Comparison of ENCODE assay signal across 30 cellular contexts in the genomic region with DNA sequence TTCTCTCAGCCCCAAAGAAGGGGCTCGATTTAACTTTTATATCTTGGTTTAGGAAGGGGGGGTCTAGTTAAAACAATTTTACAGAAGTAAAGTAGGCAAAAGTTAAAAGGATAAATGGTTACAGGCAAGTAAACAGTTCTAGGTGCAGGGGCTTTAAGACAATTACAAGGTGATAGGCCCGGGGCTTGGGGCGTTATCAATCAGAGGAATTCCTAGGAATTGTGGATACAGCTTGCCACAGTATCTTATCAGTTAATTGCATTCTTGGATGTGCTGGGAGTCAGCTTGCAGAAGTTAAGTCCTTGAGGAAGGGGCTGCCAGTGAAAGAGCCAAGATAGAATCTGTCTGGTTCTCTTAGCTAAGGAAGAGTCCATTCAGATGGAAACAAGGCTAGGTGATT.
"Had no signal": no experiment of that assay in that cellular context is flagged by ENCODE, and none has a peak within 500 bp of the region (broad histone marks: within the 10 kb centered on the region; RNA-seq: fewer than 3 reads in every experiment).

No MANE protein-coding gene starts in this region.

- FAIRE-seq: kidney, pancreas, urothelium cell line had no signal

- H3K36me3 ChIP-seq: left lung, lower lobe of right lung, pancreas, right atrium auricular region, right lobe of liver, stomach, thoracic aorta, tibial artery, upper lobe of right lung had no signal

- H3K9me3 Mint-ChIP-seq: natural killer cell treated with Interleukin-12 subunit alpha and Interleukin-12 subunit beta and Interleukin-15 and Interleukin-18, amount 100 ng/mL, for 72 hours had no signal

- H3K4me3 ChIP-seq: left lung, lower lobe of right lung, mucosa of descending colon, pancreas, right atrium auricular region, right lobe of liver, smooth muscle cell, stomach, thoracic aorta, tibial artery, upper lobe of right lung had no signal

- H3K9me3 ChIP-seq: left lung, lower lobe of right lung, mucosa of descending colon, pancreas, right atrium auricular region, right lobe of liver, thoracic aorta, tibial artery, upper lobe of right lung had no signal

- ATAC-seq: left colon; left lung; lower lobe of right lung; mucosa of descending colon; naive thymus-derived CD4-positive, alpha-beta T cell; natural killer cell treated with Interleukin-12 subunit alpha and Interleukin-12 subunit beta and Interleukin-15 and Interleukin-18, amount 100 ng/mL, for 72 hours; pancreas; right lobe of liver; stimulated activated naive B cell treated with anti-CD40 and anti-IgM and Interleukin-4, amounts not matched to agents 10 μg/mL and 1 μg/mL and 100 μg/mL, for 72 hours; stimulated activated naive CD8-positive, alpha-beta T cell treated with anti-CD3 and anti-CD28 coated beads, Interleukin-15, Interleukin-2, amounts not matched to agents 100 U/mL and 50 U/mL, for 24 hours; upper lobe of right lung had no signal

- H3K27me3 ChIP-seq: left lung, pancreas, right atrium auricular region, right lobe of liver, tibial artery, upper lobe of right lung had no signal

- H3K4me3 Mint-ChIP-seq: naive thymus-derived CD4-positive, alpha-beta T cell; natural killer cell treated with Interleukin-12 subunit alpha and Interleukin-12 subunit beta and Interleukin-15 and Interleukin-18, amount 100 ng/mL, for 72 hours; stimulated activated naive B cell treated with anti-CD40 and anti-IgM and Interleukin-4, amounts not matched to agents 10 μg/mL and 1 μg/mL and 100 μg/mL, for 72 hours had no signal

- H3K36me3 Mint-ChIP-seq: naive thymus-derived CD4-positive, alpha-beta T cell; natural killer cell treated with Interleukin-12 subunit alpha and Interleukin-12 subunit beta and Interleukin-15 and Interleukin-18, amount 100 ng/mL, for 72 hours; stimulated activated naive B cell treated with anti-CD40 and anti-IgM and Interleukin-4, amounts not matched to agents 10 μg/mL and 1 μg/mL and 100 μg/mL, for 72 hours had no signal

- DNase-seq: head of caudate nucleus; hippocampal formation; kidney; left colon; left lung; lower lobe of right lung; mammary epithelial cell; mesenchymal stem cell; midbrain; mucosa of descending colon; naive thymus-derived CD4-positive, alpha-beta T cell; nucleus accumbens; pancreas; posterior cingulate gyrus; right lobe of liver; stimulated activated CD4-positive, alpha-beta T cell treated with anti-CD3 and anti-CD28 coated beads, Interleukin-1b, Interleukin-23, amount 100 ng/mL, for 48 hours; stimulated activated CD4-positive, alpha-beta T cell treated with anti-CD3 and anti-CD28 coated beads, Interleukin-2, amount 100 ng/mL, for 48 hours; stimulated activated CD4-positive, alpha-beta T cell treated with anti-CD3 and anti-CD28 coated beads, Interleukin-4, amount 100 ng/mL, for 4 hours; stimulated activated CD8-positive, alpha-beta memory T cell treated with anti-CD3 and anti-CD28 coated beads, Interleukin-4, amount 100 ng/mL, for 48 hours; stimulated activated naive B cell treated with anti-CD40 and anti-IgM and Interleukin-4, amounts not matched to agents 10 μg/mL and 1 μg/mL and 100 μg/mL, for 72 hours; stimulated activated naive CD8-positive, alpha-beta T cell treated with anti-CD3 and anti-CD28 coated beads, Interleukin-15, Interleukin-2, amounts not matched to agents 100 U/mL and 50 U/mL, for 24 hours; stomach; tibial artery; trophoblast cell; upper lobe of right lung had no signal

- H3K4me1 Mint-ChIP-seq: naive thymus-derived CD4-positive, alpha-beta T cell; stimulated activated naive B cell treated with anti-CD40 and anti-IgM and Interleukin-4, amounts not matched to agents 10 μg/mL and 1 μg/mL and 100 μg/mL, for 72 hours had no signal

- H3K4me2 ChIP-seq: smooth muscle cell had no signal

- H3K27ac Mint-ChIP-seq: naive thymus-derived CD4-positive, alpha-beta T cell; natural killer cell treated with Interleukin-12 subunit alpha and Interleukin-12 subunit beta and Interleukin-15 and Interleukin-18, amount 100 ng/mL, for 72 hours; stimulated activated naive B cell treated with anti-CD40 and anti-IgM and Interleukin-4, amounts not matched to agents 10 μg/mL and 1 μg/mL and 100 μg/mL, for 72 hours had no signal

- H3K4me1 ChIP-seq: left lung, lower lobe of right lung, pancreas, right atrium auricular region, right lobe of liver, stomach, tibial artery, upper lobe of right lung had no signal

- H3K27ac ChIP-seq: left lung, lower lobe of right lung, pancreas, right atrium auricular region, right lobe of liver, stomach, thoracic aorta, tibial artery, upper lobe of right lung had no signal
